Comparison of ENCODE assay signal across 1 cellular context in the genomic region with DNA sequence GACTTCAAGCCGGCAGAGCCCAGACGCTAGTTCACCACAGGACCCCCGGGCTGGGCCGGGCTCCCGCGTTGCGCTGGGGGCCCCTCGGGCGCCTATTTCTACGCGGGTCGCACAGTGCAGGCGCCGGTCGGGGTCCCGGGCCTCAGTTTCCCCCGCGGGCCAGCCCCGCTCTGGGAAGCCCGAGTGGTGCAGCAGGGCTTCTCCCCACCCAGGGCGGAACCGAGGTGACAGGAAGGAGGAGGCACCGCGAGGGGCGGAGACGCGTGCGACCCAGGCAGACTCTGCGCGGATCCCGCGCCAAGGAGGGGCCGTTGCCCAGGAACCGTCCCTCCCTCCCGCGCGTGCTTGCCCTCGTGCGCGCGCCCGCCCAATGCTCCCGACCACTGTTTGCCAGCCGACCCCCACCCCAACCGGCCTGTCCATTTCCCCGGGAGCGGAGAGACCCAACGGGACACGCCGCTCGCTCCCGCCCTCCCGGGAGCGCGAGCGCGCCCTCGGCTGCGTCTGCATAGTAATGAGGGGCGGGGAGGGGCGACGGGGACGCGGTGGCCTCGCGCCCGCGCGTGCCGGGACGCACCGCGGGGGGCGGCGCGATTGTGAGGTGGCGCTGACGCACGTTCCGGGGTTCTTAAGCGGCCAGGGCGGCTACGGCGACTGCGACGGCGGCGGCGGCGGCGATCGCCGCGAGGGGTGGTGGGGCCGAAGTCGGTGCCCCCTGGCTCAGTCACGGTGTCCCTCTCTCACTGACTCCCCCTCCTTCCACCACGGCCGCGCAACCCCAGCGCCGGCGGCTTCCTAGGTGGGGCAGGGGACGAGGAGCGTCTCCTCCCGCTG.
A peak's percentile ranks its signal among the peaks of the same experiment; 100 is the strongest.
TF ChIP-seq lines count a peak whose summit lies in the region.

CPEB2 (plus strand) TSS at position 657 of the 834 bp plus-strand sequence. CDS start 193 bp downstream, outside the sequence.

TF ChIP-seq in HepG2, 621 proteins besides CTCF, POLR2A, EP300 and RAD21 (continued from another document and continues in another):
- TF ChIP-seq HOXA3 (CRISPR knock-in tag; IDR thresholded peaks at IDR 0.05) (peak; percentile 89), MXD4 (CRISPR knock-in tag; IDR thresholded peaks at IDR 0.05) (no peak), CEBPG (CRISPR knock-in tag; IDR thresholded peaks at IDR 0.05) (no peak), BATF2 (CRISPR knock-in tag; IDR thresholded peaks at IDR 0.05) (no peak), SRSF4 (IDR thresholded peaks at IDR 0.05; ENCODE audit: low read depth, low read length, poor library complexity, severe bottlenecking) (no peak), ZNF501 (CRISPR knock-in tag; IDR thresholded peaks at IDR 0.05) (peak; percentile 58), ZNF101 (CRISPR knock-in tag; IDR thresholded peaks at IDR 0.05; ENCODE audit: borderline replicate concordance, low read depth) (no peak), ZNF614 (CRISPR knock-in tag; IDR thresholded peaks at IDR 0.05; ENCODE audit: borderline replicate concordance) (no peak), YEATS4 (CRISPR knock-in tag; IDR thresholded peaks at IDR 0.05; ENCODE audit: borderline replicate concordance) (peak; percentile 33; the same call in 1 of the 2 replicates), ZNF10 (CRISPR knock-in tag; IDR thresholded peaks at IDR 0.05; ENCODE audit: borderline replicate concordance, low read depth) (no peak), ZFP36L1 (CRISPR knock-in tag; IDR thresholded peaks at IDR 0.05) (no peak), MIER3 (CRISPR knock-in tag; IDR thresholded peaks at IDR 0.05; ENCODE audit: borderline replicate concordance) (no peak; the same call in 1 of the 2 replicates), ZNF333 (CRISPR knock-in tag; IDR thresholded peaks at IDR 0.05; ENCODE audit: borderline replicate concordance) (no peak), MLLT10 (CRISPR knock-in tag; IDR thresholded peaks at IDR 0.05) (no peak), ZNF713 (CRISPR knock-in tag; IDR thresholded peaks at IDR 0.05) (no peak), CREB1 (IDR thresholded peaks at IDR 0.05) (peak; percentile 65; the same call in 1 of the 2 replicates), CREB1 (CRISPR knock-in tag; IDR thresholded peaks at IDR 0.05) (peak; percentile 17; the same call in 1 of the 2 replicates), SCMH1 (CRISPR knock-in tag; IDR thresholded peaks at IDR 0.05; ENCODE audit: borderline replicate concordance) (no peak), ZNF350 (CRISPR knock-in tag; IDR thresholded peaks at IDR 0.05; ENCODE audit: borderline replicate concordance, low read depth) (no peak), ZNF607 (CRISPR knock-in tag; IDR thresholded peaks at IDR 0.05; ENCODE audit: borderline replicate concordance) (peak; percentile 73; the same call in 1 of the 2 replicates), MATR3 (CRISPR knock-in tag; IDR thresholded peaks at IDR 0.05) (no peak), ZNF749 (CRISPR knock-in tag; IDR thresholded peaks at IDR 0.05; ENCODE audit: borderline replicate concordance) (no peak; the same call in 1 of the 2 replicates), ZNF263 (CRISPR knock-in tag; IDR thresholded peaks at IDR 0.05) (no peak), TRAFD1 (CRISPR knock-in tag; IDR thresholded peaks at IDR 0.05; ENCODE audit: borderline replicate concordance) (no peak), CEBPZ (IDR thresholded peaks at IDR 0.05; ENCODE audit: low read length) (no peak), KLF9 (CRISPR knock-in tag; IDR thresholded peaks at IDR 0.05; ENCODE audit: low read depth) (no peak), SATB2 (CRISPR knock-in tag; IDR thresholded peaks at IDR 0.05) (no peak)
- TF ChIP-seq, protein P1, sequence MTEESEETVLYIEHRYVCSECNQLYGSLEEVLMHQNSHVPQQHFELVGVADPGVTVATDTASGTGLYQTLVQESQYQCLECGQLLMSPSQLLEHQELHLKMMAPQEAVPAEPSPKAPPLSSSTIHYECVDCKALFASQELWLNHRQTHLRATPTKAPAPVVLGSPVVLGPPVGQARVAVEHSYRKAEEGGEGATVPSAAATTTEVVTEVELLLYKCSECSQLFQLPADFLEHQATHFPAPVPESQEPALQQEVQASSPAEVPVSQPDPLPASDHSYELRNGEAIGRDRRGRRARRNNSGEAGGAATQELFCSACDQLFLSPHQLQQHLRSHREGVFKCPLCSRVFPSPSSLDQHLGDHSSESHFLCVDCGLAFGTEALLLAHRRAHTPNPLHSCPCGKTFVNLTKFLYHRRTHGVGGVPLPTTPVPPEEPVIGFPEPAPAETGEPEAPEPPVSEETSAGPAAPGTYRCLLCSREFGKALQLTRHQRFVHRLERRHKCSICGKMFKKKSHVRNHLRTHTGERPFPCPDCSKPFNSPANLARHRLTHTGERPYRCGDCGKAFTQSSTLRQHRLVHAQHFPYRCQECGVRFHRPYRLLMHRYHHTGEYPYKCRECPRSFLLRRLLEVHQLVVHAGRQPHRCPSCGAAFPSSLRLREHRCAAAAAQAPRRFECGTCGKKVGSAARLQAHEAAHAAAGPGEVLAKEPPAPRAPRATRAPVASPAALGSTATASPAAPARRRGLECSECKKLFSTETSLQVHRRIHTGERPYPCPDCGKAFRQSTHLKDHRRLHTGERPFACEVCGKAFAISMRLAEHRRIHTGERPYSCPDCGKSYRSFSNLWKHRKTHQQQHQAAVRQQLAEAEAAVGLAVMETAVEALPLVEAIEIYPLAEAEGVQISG (CRISPR knock-in tag; IDR thresholded peaks at IDR 0.05), result peak; percentile 63
- TF ChIP-seq, protein P2, sequence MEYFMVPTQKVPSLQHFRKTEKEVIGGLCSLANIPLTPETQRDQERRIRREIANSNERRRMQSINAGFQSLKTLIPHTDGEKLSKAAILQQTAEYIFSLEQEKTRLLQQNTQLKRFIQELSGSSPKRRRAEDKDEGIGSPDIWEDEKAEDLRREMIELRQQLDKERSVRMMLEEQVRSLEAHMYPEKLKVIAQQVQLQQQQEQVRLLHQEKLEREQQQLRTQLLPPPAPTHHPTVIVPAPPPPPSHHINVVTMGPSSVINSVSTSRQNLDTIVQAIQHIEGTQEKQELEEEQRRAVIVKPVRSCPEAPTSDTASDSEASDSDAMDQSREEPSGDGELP (IDR thresholded peaks at IDR 0.05; ENCODE audit: borderline replicate concordance, low read depth), result no peak
- TF ChIP-seq, protein P3, sequence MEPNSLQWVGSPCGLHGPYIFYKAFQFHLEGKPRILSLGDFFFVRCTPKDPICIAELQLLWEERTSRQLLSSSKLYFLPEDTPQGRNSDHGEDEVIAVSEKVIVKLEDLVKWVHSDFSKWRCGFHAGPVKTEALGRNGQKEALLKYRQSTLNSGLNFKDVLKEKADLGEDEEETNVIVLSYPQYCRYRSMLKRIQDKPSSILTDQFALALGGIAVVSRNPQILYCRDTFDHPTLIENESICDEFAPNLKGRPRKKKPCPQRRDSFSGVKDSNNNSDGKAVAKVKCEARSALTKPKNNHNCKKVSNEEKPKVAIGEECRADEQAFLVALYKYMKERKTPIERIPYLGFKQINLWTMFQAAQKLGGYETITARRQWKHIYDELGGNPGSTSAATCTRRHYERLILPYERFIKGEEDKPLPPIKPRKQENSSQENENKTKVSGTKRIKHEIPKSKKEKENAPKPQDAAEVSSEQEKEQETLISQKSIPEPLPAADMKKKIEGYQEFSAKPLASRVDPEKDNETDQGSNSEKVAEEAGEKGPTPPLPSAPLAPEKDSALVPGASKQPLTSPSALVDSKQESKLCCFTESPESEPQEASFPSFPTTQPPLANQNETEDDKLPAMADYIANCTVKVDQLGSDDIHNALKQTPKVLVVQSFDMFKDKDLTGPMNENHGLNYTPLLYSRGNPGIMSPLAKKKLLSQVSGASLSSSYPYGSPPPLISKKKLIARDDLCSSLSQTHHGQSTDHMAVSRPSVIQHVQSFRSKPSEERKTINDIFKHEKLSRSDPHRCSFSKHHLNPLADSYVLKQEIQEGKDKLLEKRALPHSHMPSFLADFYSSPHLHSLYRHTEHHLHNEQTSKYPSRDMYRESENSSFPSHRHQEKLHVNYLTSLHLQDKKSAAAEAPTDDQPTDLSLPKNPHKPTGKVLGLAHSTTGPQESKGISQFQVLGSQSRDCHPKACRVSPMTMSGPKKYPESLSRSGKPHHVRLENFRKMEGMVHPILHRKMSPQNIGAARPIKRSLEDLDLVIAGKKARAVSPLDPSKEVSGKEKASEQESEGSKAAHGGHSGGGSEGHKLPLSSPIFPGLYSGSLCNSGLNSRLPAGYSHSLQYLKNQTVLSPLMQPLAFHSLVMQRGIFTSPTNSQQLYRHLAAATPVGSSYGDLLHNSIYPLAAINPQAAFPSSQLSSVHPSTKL (CRISPR knock-in tag; IDR thresholded peaks at IDR 0.05), result peak; percentile 55; the same call in 1 of the 2 replicates
- TF ChIP-seq, protein P4, sequence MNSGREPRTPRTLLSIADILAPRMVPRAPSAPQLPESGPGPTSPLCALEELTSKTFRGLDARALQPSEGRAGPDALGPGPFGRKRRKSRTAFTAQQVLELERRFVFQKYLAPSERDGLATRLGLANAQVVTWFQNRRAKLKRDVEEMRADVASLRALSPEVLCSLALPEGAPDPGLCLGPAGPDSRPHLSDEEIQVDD (CRISPR knock-in tag; IDR thresholded peaks at IDR 0.05; ENCODE audit: borderline replicate concordance), result peak; percentile 51; the same call in 1 of the 2 replicates
- TF ChIP-seq, protein P5, sequence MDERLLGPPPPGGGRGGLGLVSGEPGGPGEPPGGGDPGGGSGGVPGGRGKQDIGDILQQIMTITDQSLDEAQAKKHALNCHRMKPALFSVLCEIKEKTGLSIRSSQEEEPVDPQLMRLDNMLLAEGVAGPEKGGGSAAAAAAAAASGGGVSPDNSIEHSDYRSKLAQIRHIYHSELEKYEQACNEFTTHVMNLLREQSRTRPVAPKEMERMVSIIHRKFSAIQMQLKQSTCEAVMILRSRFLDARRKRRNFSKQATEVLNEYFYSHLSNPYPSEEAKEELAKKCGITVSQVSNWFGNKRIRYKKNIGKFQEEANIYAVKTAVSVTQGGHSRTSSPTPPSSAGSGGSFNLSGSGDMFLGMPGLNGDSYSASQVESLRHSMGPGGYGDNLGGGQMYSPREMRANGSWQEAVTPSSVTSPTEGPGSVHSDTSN (CRISPR knock-in tag; IDR thresholded peaks at IDR 0.05), result no peak
- TF ChIP-seq, protein P6, sequence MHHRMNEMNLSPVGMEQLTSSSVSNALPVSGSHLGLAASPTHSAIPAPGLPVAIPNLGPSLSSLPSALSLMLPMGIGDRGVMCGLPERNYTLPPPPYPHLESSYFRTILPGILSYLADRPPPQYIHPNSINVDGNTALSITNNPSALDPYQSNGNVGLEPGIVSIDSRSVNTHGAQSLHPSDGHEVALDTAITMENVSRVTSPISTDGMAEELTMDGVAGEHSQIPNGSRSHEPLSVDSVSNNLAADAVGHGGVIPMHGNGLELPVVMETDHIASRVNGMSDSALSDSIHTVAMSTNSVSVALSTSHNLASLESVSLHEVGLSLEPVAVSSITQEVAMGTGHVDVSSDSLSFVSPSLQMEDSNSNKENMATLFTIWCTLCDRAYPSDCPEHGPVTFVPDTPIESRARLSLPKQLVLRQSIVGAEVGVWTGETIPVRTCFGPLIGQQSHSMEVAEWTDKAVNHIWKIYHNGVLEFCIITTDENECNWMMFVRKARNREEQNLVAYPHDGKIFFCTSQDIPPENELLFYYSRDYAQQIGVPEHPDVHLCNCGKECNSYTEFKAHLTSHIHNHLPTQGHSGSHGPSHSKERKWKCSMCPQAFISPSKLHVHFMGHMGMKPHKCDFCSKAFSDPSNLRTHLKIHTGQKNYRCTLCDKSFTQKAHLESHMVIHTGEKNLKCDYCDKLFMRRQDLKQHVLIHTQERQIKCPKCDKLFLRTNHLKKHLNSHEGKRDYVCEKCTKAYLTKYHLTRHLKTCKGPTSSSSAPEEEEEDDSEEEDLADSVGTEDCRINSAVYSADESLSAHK (CRISPR knock-in tag; IDR thresholded peaks at IDR 0.05; ENCODE audit: borderline replicate concordance), result no peak; the same call in 1 of the 2 replicates
- TF ChIP-seq, protein P7, sequence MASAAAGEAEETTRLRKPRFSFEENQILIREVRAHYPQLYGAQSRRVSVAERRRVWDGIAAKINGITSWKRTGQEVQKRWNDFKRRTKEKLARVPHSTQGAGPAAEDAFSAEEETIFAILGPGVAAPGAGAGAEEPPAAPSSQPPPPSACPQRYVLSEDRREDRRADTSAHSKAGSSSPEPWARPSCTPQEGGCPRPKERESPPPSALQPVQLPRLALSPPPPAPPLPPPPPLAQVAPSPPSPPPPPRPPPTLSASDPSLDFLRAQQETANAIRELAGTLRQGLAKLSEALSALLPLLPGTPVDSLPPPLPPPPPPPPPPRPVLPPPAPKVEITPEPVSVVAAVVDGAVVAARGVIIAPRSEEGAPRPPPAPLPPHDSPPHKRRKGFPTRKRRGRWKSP (CRISPR knock-in tag; IDR thresholded peaks at IDR 0.05), result peak; percentile 77
